ENCODE assay signal across 18 cellular contexts in the genomic region with DNA sequence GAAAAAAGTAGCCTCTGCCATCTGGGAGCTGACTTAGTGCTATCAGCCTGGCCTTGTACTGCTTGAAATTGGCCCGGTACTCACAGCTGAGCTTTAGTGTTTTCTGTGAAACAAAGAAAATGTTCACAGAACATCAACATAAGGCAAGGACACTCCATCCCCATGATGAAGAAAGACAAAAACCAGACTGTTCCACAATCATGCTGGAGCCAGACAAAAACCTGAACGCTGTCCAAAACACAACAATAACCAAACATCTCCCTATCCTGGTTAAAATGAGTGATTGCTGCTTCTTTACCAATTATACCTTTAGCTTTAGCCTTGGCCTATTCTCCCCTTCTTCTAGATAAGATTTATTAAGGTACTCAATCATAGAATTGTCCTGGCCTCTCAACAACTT.
DNase-seq lines count a peak whose midpoint lies in the region; ATAC-seq and TF ChIP-seq lines count a peak whose summit lies in the region.
"Had no signal": no experiment of that assay in that cellular context is flagged by ENCODE, and none has a peak within 500 bp of the region (broad histone marks: within the 10 kb centered on the region; RNA-seq: fewer than 3 reads in every experiment).

No MANE protein-coding gene starts in this region.

- no peak for TF ChIP-seq POLR2A in testis (IDR thresholded peaks at IDR 0.05)

- 19 to 61% methylated on average over 2 of the region's 2 CpGs for WGBS in testis, 2 donors

- H3K27me3 ChIP-seq in testis, result no peaks in the 10 kb centered on the region
- H3K27me3 ChIP-seq: BLaER1 treated with 17β-estradiol and CSF1 and Interleukin-3, amounts not matched to agents 10 nM and 100 nM had no signal

- no peaks in the 10 kb centered on the region for H3K4me1 ChIP-seq in testis
- H3K4me1 ChIP-seq: A549, Caco-2 had no signal

- H3K36me3 ChIP-seq in testis (ENCODE audit: low read depth, missing control alignments), result no peaks in the 10 kb centered on the region
- H3K36me3 ChIP-seq: BLaER1 treated with 17β-estradiol and CSF1 and Interleukin-3, amounts not matched to agents 10 nM and 100 nM had no signal

- no peaks in the 10 kb centered on the region for H3K9me3 ChIP-seq in testis
- H3K9me3 ChIP-seq: A549 had no signal

- no peak overlapping the region for H3K4me3 ChIP-seq in fibroblast of the aortic adventitia (ENCODE audit: low read depth, low read length)
- no peak overlapping the region for H3K4me3 ChIP-seq in testis
- H3K4me3 ChIP-seq: A549; BLaER1 treated with 17β-estradiol and CSF1 and Interleukin-3, amounts not matched to agents 10 nM and 100 nM had no signal

- TF ChIP-seq CTCF in fibroblast of the aortic adventitia (IDR thresholded peaks at IDR 0.05; ENCODE audit: insufficient read depth, low read length), result no peak
- no peak for TF ChIP-seq CTCF in testis (IDR thresholded peaks at IDR 0.05)

- ATAC-seq in GM21825 (IDR thresholded peaks at IDR 0.05; ENCODE audit: unreplicated experiment) (no peak), HG03095 (IDR thresholded peaks at IDR 0.05; ENCODE audit: unreplicated experiment) (no peak)
- ATAC-seq: A549; CD8-positive, alpha-beta T cell had no signal

- H3K27ac ChIP-seq in testis, result no peak overlapping the region
- H3K27ac ChIP-seq: 22Rv1; A549; BLaER1 treated with 17β-estradiol and CSF1 and Interleukin-3, amounts not matched to agents 10 nM and 100 nM; C4-2B had no signal

- peak; percentile 19 for DNase-seq in SK-MEL-5 (ENCODE audit: low read depth, low spot score)
- peak; percentile 54 for DNase-seq in fibroblast of the aortic adventitia (ENCODE audit: low read depth)
- peak; percentile 38 for DNase-seq in medulla oblongata (ENCODE audit: extremely low spot score)
- DNase-seq in testis, result peak; percentile 20
- DNase-seq in head of caudate nucleus, result no peak
- DNase-seq: AML-193; Caco-2; Calu3; CD4-positive, alpha-beta T cell; CD8-positive, alpha-beta T cell; DMS79 treated with DMSO at 0.1 percent for 48 hours; GF-D8 had no signal

- in situ Hi-C loops in SK-MEL-5 (cut with HindIII; ENCODE audit: low pct_unique_long_range_greater_than_20kb, low sequenced_read_pairs), result no loop called here

- intact Hi-C loops in testis (cut with DNase I; ENCODE audit: low total_unique reads) (no loop called here), head of caudate nucleus (cut with DNase I) (no loop called here)

Comparison
In these comparisons a context has a peak if more than half of its experiments do, and no peak if none do; other contexts are left out.
1. DNase-seq: peak in SK-MEL-5 (single experiment), fibroblast of the aortic adventitia (single experiment), medulla oblongata (single experiment) and testis (single experiment); none in head of caudate nucleus (0 of 42).